ENCODE assay signal across 9 cellular contexts in genomic region chr2:134402385-134402784, GRCh38.
DNase-seq lines count a peak whose midpoint lies in the region; TF ChIP-seq lines count a peak whose summit lies in the region.
"Had no signal": no experiment of that assay in that cellular context is flagged by ENCODE, and none has a peak within 500 bp of the region (broad histone marks: within the 10 kb centered on the region; RNA-seq: fewer than 3 reads in every experiment).

No MANE protein-coding gene starts in this region.

- H3K36me3 ChIP-seq in left ventricle myocardium inferior, result peaks cover 12% of the 10 kb centered on the region
- H3K36me3 ChIP-seq in spleen, result peaks cover 0 to 91% (median 24%) of the 10 kb centered on the region in 6 donors

- peaks cover 73% of the 10 kb centered on the region for H3K4me1 ChIP-seq in left ventricle myocardium inferior
- H3K4me1 ChIP-seq in spleen, result peaks cover 0 to 50% (median 6%) of the 10 kb centered on the region in 6 donors

- H3K9me3 ChIP-seq in left ventricle myocardium inferior (replicated peaks) (no peaks in the 10 kb centered on the region), spleen (no peaks in the 10 kb centered on the region)

- TF ChIP-seq POLR2A in spleen (IDR thresholded peaks at IDR 0.05), result no peak

- WGBS in spleen, 5 donors, result 13 to 56% (median 40%) methylated on average over 1 of the region's 1 CpG

- TF ChIP-seq CTCF in VCaP (conservative IDR thresholded peaks at IDR 0.05) (no peak), left ventricle myocardium inferior (IDR thresholded peaks at IDR 0.05; ENCODE audit: borderline replicate concordance) (no peak), spleen (IDR thresholded peaks at IDR 0.05 in 8 of 11, conservative IDR thresholded peaks at IDR 0.05 in 3 of 11) (no peak)

- H3K4me3 ChIP-seq in left ventricle myocardium inferior (no peak overlapping the region), spleen (no peak overlapping the region)

- peak; percentile 26 for DNase-seq in HuH-7 (ENCODE audit: low spot score)
- no peak for DNase-seq in left ventricle myocardium inferior
- peak; percentile 89 for DNase-seq in stromal cell of bone marrow (ENCODE audit: low read depth)
- no peak for DNase-seq in cerebellar cortex (ENCODE audit: low spot score)
- no peak for DNase-seq in spleen
- no peak for DNase-seq in midbrain (lab: John Stamatoyannopoulos, UW)
- DNase-seq: activated naive CD4-positive, alpha-beta T cell treated with anti-CD3 and anti-CD28 coated beads for 36 hours; KBM-7 had no signal

- H3K27ac ChIP-seq in VCaP, result peak overlapping the region; percentile 22; the same call in 1 of the 2 replicates
- H3K27ac ChIP-seq in left ventricle myocardium inferior (replicated peaks), result peak overlapping the region; percentile 85
- peak overlapping the region in 2 of 8 donors; percentile 8 to 16 for H3K27ac ChIP-seq in spleen

- intact Hi-C loops in left ventricle myocardium inferior (cut with micrococcal nuclease) (no loop called here), spleen (cut with DNase I; ENCODE audit: low total_unique reads) (no loop called here)

- H3K27me3 ChIP-seq in left ventricle myocardium inferior (ENCODE audit: low read depth) (no peaks in the 10 kb centered on the region), spleen (replicated peaks in 1 of 7) (no peaks in the 10 kb centered on the region)

Comparison
In these comparisons a context has a peak if more than half of its experiments do, and no peak if none do; other contexts are left out.
1. DNase-seq: peak in HuH-7 (single experiment) and stromal cell of bone marrow (single experiment); none in left ventricle myocardium inferior (single experiment), cerebellar cortex (single experiment), spleen (single experiment) and midbrain (single experiment).